Comparison of ENCODE assay signal across 8 cellular contexts in genomic region chr13:39148513-39148961, GRCh38.
DNase-seq lines count a peak whose midpoint lies in the region; ATAC-seq, FAIRE-seq and TF ChIP-seq lines count a peak whose summit lies in the region.

No MANE protein-coding gene starts in this region.

- H3K4me3 Mint-ChIP-seq in progenitor cell of endocrine pancreas (ENCODE audit: low read depth): no peak overlapping the region

- no peaks in the 10 kb centered on the region for H3K36me3 Mint-ChIP-seq in progenitor cell of endocrine pancreas (ENCODE audit: insufficient read depth)

- WGBS in small intestine, 3 donors: 41 to 64% (median 50%) methylated on average over 5 of the region's 5 CpGs

- peak; percentile 5 for DNase-seq in activated naive CD4-positive, alpha-beta T cell treated with Interleukin-2 at 50 U/mL for 16 hours
- no peak for DNase-seq in activated naive CD4-positive, alpha-beta T cell (lab: John Stamatoyannopoulos, UW)
- DNase-seq in NCI-H345 treated with DMSO at 0.1 percent for 48 hours (lab: John Stamatoyannopoulos, UW; ENCODE audit: unreplicated experiment) (peak; percentile 93), epithelial cell of prostate (ENCODE audit: low read depth, low spot score) (peak; percentile 68), small intestine (peak; percentile 61), progenitor cell of endocrine pancreas (ENCODE audit: low spot score, unreplicated experiment) (no peak)

- H3K27me3 Mint-ChIP-seq in progenitor cell of endocrine pancreas: peaks cover 17% of the 10 kb centered on the region

- no peak for TF ChIP-seq CTCF in progenitor cell of endocrine pancreas (IDR thresholded peaks at IDR 0.05; ENCODE audit: unreplicated experiment)

- no peaks in the 10 kb centered on the region for H3K27me3 ChIP-seq in small intestine (ENCODE audit: control insufficient read depth in 2 of 2, insufficient read depth in 2 of 2, low read length in 2 of 2)

- H3K4me1 Mint-ChIP-seq in progenitor cell of endocrine pancreas (ENCODE audit: low read depth): no peaks in the 10 kb centered on the region

- H3K9me3 ChIP-seq in small intestine (ENCODE audit: control insufficient read depth, low read depth): no peaks in the 10 kb centered on the region

- no peaks in the 10 kb centered on the region for H3K36me3 ChIP-seq in small intestine (ENCODE audit: control insufficient read depth in 2 of 2, insufficient read depth in 2 of 2, low read length in 2 of 2)

- no peak overlapping the region for H3K4me3 ChIP-seq in small intestine (ENCODE audit: low read depth in 1 of 2, low read length in 2 of 2)

- H3K4me1 ChIP-seq in small intestine (ENCODE audit: control insufficient read depth in 2 of 2, insufficient read depth in 1 of 2, low read depth in 1 of 2, low read length in 1 of 2): no peaks in the 10 kb centered on the region

- ATAC-seq in GM21737 (IDR thresholded peaks at IDR 0.05; ENCODE audit: unreplicated experiment): no peak
- ATAC-seq in GM21576 (IDR thresholded peaks at IDR 0.05; ENCODE audit: unreplicated experiment): no peak

- FAIRE-seq in small intestine (lab: Jason Lieb, UNC): no peak

- peaks cover 3% of the 10 kb centered on the region for H3K9me3 Mint-ChIP-seq in progenitor cell of endocrine pancreas (ENCODE audit: low read depth)

- no peak overlapping the region for H3K27ac Mint-ChIP-seq in progenitor cell of endocrine pancreas

- H3K27ac ChIP-seq in epithelial cell of prostate (peak overlapping the region; percentile 13), small intestine (ENCODE audit: low read depth in 1 of 2, low read length in 1 of 2) (no peak overlapping the region)

Comparison
In these comparisons a context has a peak if more than half of its experiments do, and no peak if none do; other contexts are left out.
1. DNase-seq: peak in activated naive CD4-positive, alpha-beta T cell treated with Interleukin-2 at 50 U/mL for 16 hours (single experiment), NCI-H345 treated with DMSO at 0.1 percent for 48 hours (single experiment), epithelial cell of prostate (single experiment) and small intestine (single experiment); none in activated naive CD4-positive, alpha-beta T cell (0 of 4) and progenitor cell of endocrine pancreas (single experiment).